7 cellular contexts compared by ENCODE assay signal in genomic region chr12:109097140-109097434, GRCh38. TPM values are rescaled to one million over a fixed set of nuclear protein-coding genes. Genes with fewer than 3 reads are reported as not detected.
DNase-seq lines count a peak whose midpoint lies in the region; FAIRE-seq and TF ChIP-seq lines count a peak whose summit lies in the region.

No MANE protein-coding gene starts in this region.

- no peak overlapping the region for H3K4ac ChIP-seq in H1 (replicated peaks; ENCODE audit: insufficient read length, low read depth, low read length)

- H3K56ac ChIP-seq in H1 (replicated peaks; ENCODE audit: insufficient read length, low read depth, low read length), result no peak overlapping the region

- H3K9ac ChIP-seq in H1 (replicated peaks in 1 of 4; ENCODE audit: extremely low read depth in 1 of 4, low read depth in 3 of 4, low read length in 3 of 4), result peak overlapping the region in 3 of 4 experiments; percentile 19 to 54 (median 48); a peak in 4 of 7 replicates

- H2BK15ac ChIP-seq in H1 (ENCODE audit: low read length), result no peak overlapping the region

- no peak for TF ChIP-seq RAD21 in H1 (IDR thresholded peaks at IDR 0.05 in 1 of 2, conservative IDR thresholded peaks at IDR 0.05 in 1 of 2; ENCODE audit: low read depth in 2 of 2, low read length in 2 of 2)

- H3K23ac ChIP-seq in H1 (ENCODE audit: insufficient read length), result no peak overlapping the region

- no peak for DNase-seq in GM12865 (ENCODE audit: low read depth)
- no peak for DNase-seq in OCI-LY7 (ENCODE audit: low spot score)
- DNase-seq in H1 (ENCODE audit: low read depth in 1 of 2, low spot score in 2 of 2), result no peak
- DNase-seq in retinal pigment epithelial cell (ENCODE audit: low read depth), result no peak
- DNase-seq in NOMO-1 treated with dmso at 0.1 percent for 144 hours (lab: John Stamatoyannopoulos, UW; ENCODE audit: unreplicated experiment), result no peak
- DNase-seq in DMS53 (lab: John Stamatoyannopoulos, UW), result no peak
- no peak for DNase-seq in RCC 7860 (ENCODE audit: low spot score)

- POLR2A ChIA-PET in OCI-LY7 (lab: Charles Lee) (interaction anchor here (0.6 to 0.9 kb wide), 8 partner anchors 9 to 1390 kb away, joined by 3 to 9 read pairs (median 4); no protein-coding TSS in a partner anchor), H1 (lab: Charles Lee; ENCODE audit: partially characterized antibody) (interaction anchor here (1.0 to 1.2 kb wide), 2 partner anchors 10 to 14 kb away, joined by 3 to 4 read pairs; no protein-coding TSS in a partner anchor)

- H4K20me1 ChIP-seq in OCI-LY7 (ENCODE audit: insufficient read depth, low read length) (0 out of 2 replicates have a peak, but pooled peaks cover 4% of the 10 kb centered on the region), H1 (replicated peaks in 1 of 2; ENCODE audit: control insufficient read depth in 1 of 2, insufficient read depth in 2 of 2, low read length in 2 of 2) (peaks cover 0 to 5% of the 10 kb centered on the region in 2 experiments)

- H2AK5ac ChIP-seq in H1 (ENCODE audit: low read depth, low read length), result no peak overlapping the region

- no peak for TF ChIP-seq POLR2A in H1 (IDR thresholded peaks at IDR 0.05; ENCODE audit: control extremely low read depth in 1 of 2, low read depth in 2 of 2, low read length in 2 of 2)

- H3K9me3 ChIP-seq in OCI-LY7 (ENCODE audit: low read length), result no peaks in the 10 kb centered on the region
- H3K9me3 ChIP-seq in H1 (ENCODE audit: insufficient read depth in 2 of 2, low read depth in 1 of 2, low read length in 1 of 2), result no peaks in the 10 kb centered on the region

- H3K27ac ChIP-seq in OCI-LY7 (ENCODE audit: low read depth, low read length, poor library complexity, severe bottlenecking), result peak overlapping the region; percentile 74
- no peak overlapping the region for H3K27ac ChIP-seq in H1 (ENCODE audit: low read depth, low read length)

- BruUV-seq in OCI-LY7 (replicated peaks; lab: Mats Ljungman, UMichigan), result no TSS peak

- H3K18ac ChIP-seq in H1 (ENCODE audit: extremely low read depth, low read length), result peak overlapping the region; percentile 15; the same call in 1 of the 2 replicates

- H3K79me2 ChIP-seq in OCI-LY7 (ENCODE audit: insufficient read depth, low read depth, low read length) (peaks cover 40% of the 10 kb centered on the region), H1 (ENCODE audit: control insufficient read depth in 1 of 2, insufficient read depth in 2 of 2, low read length in 2 of 2) (peaks cover 0 to 29% of the 10 kb centered on the region in 2 experiments; a peak in 2 of 4 replicates)

- H3K79me1 ChIP-seq in H1 (ENCODE audit: low read depth, low read length), result no peaks in the 10 kb centered on the region; the same call in 1 of the 2 replicates

- H4K8ac ChIP-seq in H1 (ENCODE audit: extremely low read depth, insufficient read depth, low read length), result peak overlapping the region; percentile 45; the same call in 1 of the 2 replicates

- H3K36me3 ChIP-seq in OCI-LY7 (ENCODE audit: insufficient read depth, low read length) (peaks cover 45% of the 10 kb centered on the region), H1 (ENCODE audit: control insufficient read depth in 2 of 4, insufficient read depth in 4 of 4, low read length in 3 of 4) (peaks cover 15 to 32% (median 25%) of the 10 kb centered on the region in 4 experiments; a peak in 7 of 8 replicates)

- TF ChIP-seq EP300 in H1 (IDR thresholded peaks at IDR 0.05; ENCODE audit: borderline replicate concordance in 1 of 2, low read depth in 2 of 2, low read length in 2 of 2), result no peak

- intact Hi-C loops in OCI-LY7 (cut with micrococcal nuclease; ENCODE audit: unreplicated experiment), result loop anchor here (2.0 to 10.0 kb wide), 2 partner anchors 58 to 462 kb away; partner anchors contain the start of gene SELPLG

- H3K4me3 ChIP-seq in GM12865 (ENCODE audit: low read depth, low read length), result peak overlapping the region; percentile 71
- H3K4me3 ChIP-seq in OCI-LY7 (ENCODE audit: low read depth, low read length, poor library complexity, severe bottlenecking), result peak overlapping the region; percentile 87
- peak overlapping the region; percentile 63 to 89 (median 72); a peak in 7 of 8 replicates for H3K4me3 ChIP-seq in H1 (ENCODE audit: extremely low read depth in 1 of 4, insufficient read depth in 2 of 4, low read depth in 3 of 4, low read length in 4 of 4)
- H3K4me3 ChIP-seq in retinal pigment epithelial cell (ENCODE audit: low read length), result peak overlapping the region; percentile 58

- no peak overlapping the region for H3K14ac ChIP-seq in H1 (ENCODE audit: insufficient read length)

- no peak overlapping the region for H2BK120ac ChIP-seq in H1 (replicated peaks; ENCODE audit: low read depth, low read length)

- H4K5ac ChIP-seq in H1 (ENCODE audit: insufficient read length, low read depth, low read length), result peak overlapping the region; percentile 75

- TF ChIP-seq CTCF in GM12865 (IDR thresholded peaks at IDR 0.05; ENCODE audit: insufficient read depth, low read depth, low read length, missing control alignments) (no peak), OCI-LY7 (conservative IDR thresholded peaks at IDR 0.05; ENCODE audit: low read length) (no peak), H1 (IDR thresholded peaks at IDR 0.05; ENCODE audit: control extremely low read depth in 1 of 3, insufficient read depth in 1 of 3, low read depth in 1 of 3, low read length in 3 of 3) (no peak), retinal pigment epithelial cell (conservative IDR thresholded peaks at IDR 0.05; ENCODE audit: low read depth, low read length) (no peak)

- H3K4me1 ChIP-seq in OCI-LY7 (ENCODE audit: insufficient read depth, low read length, poor library complexity, severe bottlenecking) (peaks cover 53% of the 10 kb centered on the region), H1 (replicated peaks in 1 of 4; ENCODE audit: control insufficient read depth in 3 of 4, insufficient read depth in 4 of 4, low read length in 3 of 4) (peaks cover 0 to 7% (median 2%) of the 10 kb centered on the region in 4 experiments; a peak in 3 of 7 replicates)

- H2BK5ac ChIP-seq in H1 (ENCODE audit: low read depth, low read length), result 0 out of 2 replicates have a peak overlapping the region, but pooled peaks have one; percentile 35

- FAIRE-seq in H1 (lab: Jason Lieb, UNC) (no peak), RCC 7860 (lab: Jason Lieb, UNC) (no peak)

- H4K91ac ChIP-seq in H1 (replicated peaks; ENCODE audit: insufficient read length, low read length), result peak overlapping the region; percentile 25

- no peak overlapping the region for H2BK12ac ChIP-seq in H1 (ENCODE audit: low read depth, low read length)

- H2BK20ac ChIP-seq in H1 (ENCODE audit: low read length), result no peak overlapping the region

- peaks cover 0 to 8% (median 5%) of the 10 kb centered on the region in 4 experiments; a peak in 5 of 7 replicates for H3K27me3 ChIP-seq in H1 (replicated peaks in 1 of 4; ENCODE audit: control insufficient read depth in 3 of 4, extremely low read depth in 1 of 4, insufficient read depth in 3 of 4, low read length in 3 of 4)

- peaks cover 9% of the 10 kb centered on the region for H3K23me2 ChIP-seq in H1 (ENCODE audit: low read depth, low read length)

- peak overlapping the region; percentile 85 for H3K4me2 ChIP-seq in OCI-LY7 (ENCODE audit: low read length)
- peak overlapping the region; percentile 55 to 57 for H3K4me2 ChIP-seq in H1 (ENCODE audit: insufficient read depth in 1 of 2, low read depth in 2 of 2, low read length in 2 of 2)

- CTCF ChIA-PET in OCI-LY7 (lab: Charles Lee; ENCODE audit: unreplicated experiment), result interaction anchor here (0.6 kb wide), 1 partner anchor 449 kb away, joined by 4 read pairs; no protein-coding TSS in a partner anchor
- CTCF ChIA-PET in H1 (lab: Charles Lee; ENCODE audit: partially characterized antibody), result interaction anchor here (0.6 kb wide), 1 partner anchor 160 kb away, joined by 4 read pairs; no protein-coding TSS in a partner anchor

- H3K9me2 ChIP-seq in OCI-LY7 (ENCODE audit: insufficient read depth, low read length), result no peaks in the 10 kb centered on the region

- H2AFZ ChIP-seq in OCI-LY7 (ENCODE audit: low read length), result peak overlapping the region; percentile 84; the same call in 1 of the 2 replicates
- H2AFZ ChIP-seq in H1 (ENCODE audit: low read length), result no peak overlapping the region

- 42% methylated on average over 11 of the region's 11 CpGs; no CpG with 5 or more reads in 1 of the 2 experiments for WGBS in H1 (ENCODE audit: extremely low coverage in 1 of 2, insufficient coverage in 1 of 2, insufficient read length in 1 of 2, insufficient replicate concordance in 2 of 2, low coverage in 1 of 2, low lambda C conversion rate in 2 of 2, missing lambda C conversion rate in 1 of 2), 2 experiments

RNA-seq across cellular contexts. Expression of gene UNG, which starts 0.3 kb away (rescaled TPM):
- 50.7 and 60.6 TPM in 2 replicates for total RNA-seq in OCI-LY7 (2014; rRNA removed; shearing (Covaris generic))
- 84.1 and 85.0 TPM in 2 replicates for total RNA-seq in OCI-LY7 (2022)
- total RNA-seq in H1 (2021; fragmentation: NEBNext Ultra II Directional; extraction: Animal tissue kit (Norgen Biotek cat#: 25700)), result 160 and 163 TPM in 2 replicates
- 71.6 and 84.5 TPM in 2 replicates for polyA plus RNA-seq in H1 (2011; rRNA removed)
- 88.1 TPM for polyA plus RNA-seq in H1 (2011; cell fraction: cytosol; rRNA removed)
- 76.8 TPM for polyA plus RNA-seq in H1 (2011; cell fraction: nucleus; rRNA removed)
- 113 to 132 TPM (median 117 TPM) in 4 replicates for polyA plus RNA-seq in H1 (2012, experiment 1 of 2)
- 86.7 TPM for polyA plus RNA-seq in H1 (2012, experiment 2 of 2)
- polyA plus RNA-seq in H1 (2013, experiment 1 of 2), result 72.7 TPM
- 74.4 TPM for polyA plus RNA-seq in H1 (2013, experiment 2 of 2)
- 44.3 and 67.5 TPM in 2 replicates for polyA minus RNA-seq in H1 (2011; rRNA and poly(A)+ RNA removed)
- polyA minus RNA-seq in H1 (2011; cell fraction: cytosol; rRNA and poly(A)+ RNA removed), result 45.7 TPM
- 27.7 TPM for polyA minus RNA-seq in H1 (2011; cell fraction: nucleus; rRNA and poly(A)+ RNA removed)

RNA-seq across cellular contexts. Expression of gene ALKBH2, which starts 3.8 kb away (rescaled TPM):
- 70.3 and 76.8 TPM in 2 replicates for total RNA-seq in OCI-LY7 (2014; rRNA removed; shearing (Covaris generic))
- 90.5 and 111 TPM in 2 replicates for total RNA-seq in OCI-LY7 (2022)
- total RNA-seq in H1 (2021; fragmentation: NEBNext Ultra II Directional; extraction: Animal tissue kit (Norgen Biotek cat#: 25700)), result 22.5 and 25.9 TPM in 2 replicates
- polyA plus RNA-seq in H1 (2011; rRNA removed), result 19.1 and 24.3 TPM in 2 replicates
- 29.1 TPM for polyA plus RNA-seq in H1 (2011; cell fraction: cytosol; rRNA removed)
- polyA plus RNA-seq in H1 (2011; cell fraction: nucleus; rRNA removed), result 24.8 TPM
- polyA plus RNA-seq in H1 (2012, experiment 1 of 2), result 24.6 to 31.1 TPM (median 27.8 TPM) in 4 replicates
- 18.9 TPM for polyA plus RNA-seq in H1 (2012, experiment 2 of 2)
- polyA plus RNA-seq in H1 (2013, experiment 1 of 2), result 19.3 TPM
- 18.1 TPM for polyA plus RNA-seq in H1 (2013, experiment 2 of 2)
- 10.2 and 11.3 TPM in 2 replicates for polyA minus RNA-seq in H1 (2011; rRNA and poly(A)+ RNA removed)
- polyA minus RNA-seq in H1 (2011; cell fraction: cytosol; rRNA and poly(A)+ RNA removed), result 20.2 TPM
- 20.9 TPM for polyA minus RNA-seq in H1 (2011; cell fraction: nucleus; rRNA and poly(A)+ RNA removed)

RNA-seq across cellular contexts. Expression of gene ACACB, which starts 19.3 kb away (rescaled TPM):
- total RNA-seq in OCI-LY7 (2014; rRNA removed; shearing (Covaris generic)), result 19.7 and 25.6 TPM in 2 replicates
- total RNA-seq in OCI-LY7 (2022), result 45.1 and 46.2 TPM in 2 replicates
- 12.9 and 15.3 TPM in 2 replicates for total RNA-seq in H1 (2021; fragmentation: NEBNext Ultra II Directional; extraction: Animal tissue kit (Norgen Biotek cat#: 25700))
- 5.8 and 7.1 TPM in 2 replicates for polyA plus RNA-seq in H1 (2011; rRNA removed)
- polyA plus RNA-seq in H1 (2011; cell fraction: cytosol; rRNA removed), result 6.0 TPM
- 21.8 TPM for polyA plus RNA-seq in H1 (2011; cell fraction: nucleus; rRNA removed)
- polyA plus RNA-seq in H1 (2012, experiment 1 of 2), result 6.1 to 11.0 TPM (median 7.5 TPM) in 4 replicates
- 6.7 TPM for polyA plus RNA-seq in H1 (2012, experiment 2 of 2)
- polyA plus RNA-seq in H1 (2013, experiment 1 of 2), result 4.1 TPM
- 3.8 TPM for polyA plus RNA-seq in H1 (2013, experiment 2 of 2)
- 19.8 and 21.9 TPM in 2 replicates for polyA minus RNA-seq in H1 (2011; rRNA and poly(A)+ RNA removed)
- polyA minus RNA-seq in H1 (2011; cell fraction: cytosol; rRNA and poly(A)+ RNA removed), result 10.1 TPM
- 45.1 TPM for polyA minus RNA-seq in H1 (2011; cell fraction: nucleus; rRNA and poly(A)+ RNA removed)

RNA-seq across cellular contexts. Expression of gene USP30, which starts 44.7 kb away (rescaled TPM):
- total RNA-seq in OCI-LY7 (2014; rRNA removed; shearing (Covaris generic)), result 15.7 and 17.1 TPM in 2 replicates
- total RNA-seq in OCI-LY7 (2022), result 36.2 and 38.6 TPM in 2 replicates
- 6.6 and 7.0 TPM in 2 replicates for total RNA-seq in H1 (2021; fragmentation: NEBNext Ultra II Directional; extraction: Animal tissue kit (Norgen Biotek cat#: 25700))
- polyA plus RNA-seq in H1 (2011; rRNA removed), result 12.2 and 14.6 TPM in 2 replicates
- 9.3 TPM for polyA plus RNA-seq in H1 (2011; cell fraction: cytosol; rRNA removed)
- polyA plus RNA-seq in H1 (2011; cell fraction: nucleus; rRNA removed), result 11.6 TPM
- 4.3 to 7.5 TPM (median 4.8 TPM) in 4 replicates for polyA plus RNA-seq in H1 (2012, experiment 1 of 2)
- polyA plus RNA-seq in H1 (2012, experiment 2 of 2), result 2.6 TPM
- 4.7 TPM for polyA plus RNA-seq in H1 (2013, experiment 1 of 2)
- polyA plus RNA-seq in H1 (2013, experiment 2 of 2), result 5.7 TPM
- polyA minus RNA-seq in H1 (2011; rRNA and poly(A)+ RNA removed), result 14.2 and 14.3 TPM in 2 replicates
- polyA minus RNA-seq in H1 (2011; cell fraction: cytosol; rRNA and poly(A)+ RNA removed), result 6.1 TPM
- 7.1 TPM for polyA minus RNA-seq in H1 (2011; cell fraction: nucleus; rRNA and poly(A)+ RNA removed)
